In genomic region chr11:28756977-28757376, GRCh38 we compare ENCODE assay signal across 15 cellular contexts.
DNase-seq lines count a peak whose midpoint lies in the region; ATAC-seq, FAIRE-seq and TF ChIP-seq lines count a peak whose summit lies in the region.
"Had no signal": no experiment of that assay in that cellular context is flagged by ENCODE, and none has a peak within 500 bp of the region (broad histone marks: within the 10 kb centered on the region; RNA-seq: fewer than 3 reads in every experiment).

No MANE protein-coding gene starts in this region.

- CTCF ChIA-PET in A549 (lab: Yijun Ruan, JAX), result interaction anchor here (1.4 to 2.5 kb wide), 3 partner anchors 572 to 1058 kb away, joined by 3 to 7 read pairs (median 4); no protein-coding TSS in a partner anchor
- CTCF ChIA-PET in CD8-positive, alpha-beta memory T cell (lab: Charles Lee), result no interaction called here

- no peaks in the 10 kb centered on the region for H3K36me3 Mint-ChIP-seq in astrocyte (ENCODE audit: low read depth, unreplicated experiment)
- no peaks in the 10 kb centered on the region for H3K36me3 Mint-ChIP-seq in CD8-positive, alpha-beta memory T cell

- H3K27me3 ChIP-seq in astrocyte (ENCODE audit: insufficient read depth, low read length) (no peaks in the 10 kb centered on the region), hepatocyte (no peaks in the 10 kb centered on the region)
- no peaks in the 10 kb centered on the region for H3K27me3 ChIP-seq in CD8-positive, alpha-beta memory T cell (ENCODE audit: insufficient read depth, low read length, poor library complexity, severe bottlenecking)
- H3K27me3 ChIP-seq: sigmoid colon, testis had no signal

- H3K9ac ChIP-seq in astrocyte (ENCODE audit: low read length), result peak overlapping the region; percentile 60

- POLR2A ChIA-PET in A549 (lab: Yijun Ruan, JAX), result interaction anchor here (1.2 to 1.6 kb wide), 3 partner anchors 80 to 1057 kb away, joined by 3 to 7 read pairs (median 4); partner anchors contain the start of gene BDNF
- POLR2A ChIA-PET in CD8-positive, alpha-beta memory T cell (lab: Charles Lee), result no interaction called here

- FAIRE-seq in A549 (lab: Jason Lieb, UNC), result peak; percentile 98
- FAIRE-seq in astrocyte (lab: Jason Lieb, UNC), result peak; percentile 98
- FAIRE-seq: A204.1, endometrium had no signal

- H3K9me3 Mint-ChIP-seq in astrocyte (ENCODE audit: unreplicated experiment), result no peaks in the 10 kb centered on the region
- peaks cover 0 to 17% (median 9%) of the 10 kb centered on the region in 5 donors for H3K9me3 Mint-ChIP-seq in CD8-positive, alpha-beta memory T cell

- no peaks in the 10 kb centered on the region for H3K9me2 ChIP-seq in hepatocyte (replicated peaks; ENCODE audit: insufficient read depth)

- 0% methylated on average over 1 of the region's 1 CpG for WGBS in A549 (ENCODE audit: missing lambda C conversion rate)
- WGBS in hepatocyte (ENCODE audit: low lambda C conversion rate, missing lambda C conversion rate), result 44% methylated on average over 1 of the region's 1 CpG

- H4K20me1 ChIP-seq in astrocyte (ENCODE audit: insufficient read depth, low read length), result no peaks in the 10 kb centered on the region
- H4K20me1 ChIP-seq in hepatocyte (ENCODE audit: insufficient read depth, poor library complexity, severe bottlenecking), result no peaks in the 10 kb centered on the region

- H3K4me3 Mint-ChIP-seq in astrocyte (ENCODE audit: unreplicated experiment), result no peak overlapping the region
- no peak overlapping the region for H3K4me3 Mint-ChIP-seq in CD8-positive, alpha-beta memory T cell
- H3K4me3 Mint-ChIP-seq: immature natural killer cell had no signal

- TF ChIP-seq CTCF in A549 (IDR thresholded peaks at IDR 0.05) (no peak), astrocyte (IDR thresholded peaks at IDR 0.05; ENCODE audit: insufficient read depth, low read depth, low read length) (no peak), hepatocyte (IDR thresholded peaks at IDR 0.05; ENCODE audit: poor library complexity) (no peak)

- peak; percentile 30 to 31; a peak in 2 of 5 replicates for TF ChIP-seq RAD21 in A549 (conservative IDR thresholded peaks at IDR 0.05 in 1 of 2, IDR thresholded peaks at IDR 0.05 in 1 of 2)

- DNase-seq in A549 (ENCODE audit: low read depth in 1 of 2, low spot score in 1 of 2) (peak in 1 of 2 experiments; percentile 78), HK-2 (ENCODE audit: unreplicated experiment) (peak; percentile 20), astrocyte (ENCODE audit: low read depth) (peak; percentile 95), hepatocyte (ENCODE audit: low spot score) (no peak), SHP77 (lab: John Stamatoyannopoulos, UW) (no peak), NCI-H2227 treated with DMSO at 0.1 percent for 48 hours (lab: John Stamatoyannopoulos, UW) (no peak)
- no peak for DNase-seq in CD8-positive, alpha-beta memory T cell
- DNase-seq: amniotic stem cell, immature natural killer cell, sigmoid colon, testis had no signal

- ATAC-seq in A549 (peak; percentile 70 to 86), HG03159 (IDR thresholded peaks at IDR 0.05; ENCODE audit: unreplicated experiment) (no peak)

- peak overlapping the region; percentile 88 for H3K27ac Mint-ChIP-seq in astrocyte (ENCODE audit: unreplicated experiment)
- no peak overlapping the region for H3K27ac Mint-ChIP-seq in CD8-positive, alpha-beta memory T cell
- H3K27ac Mint-ChIP-seq: immature natural killer cell had no signal

- H3K4me3 ChIP-seq in A549 (peak overlapping the region; percentile 19; the same call in 1 of the 3 replicates), astrocyte (ENCODE audit: insufficient read depth, low read depth, low read length) (no peak overlapping the region), hepatocyte (no peak overlapping the region)
- H3K4me3 ChIP-seq in CD8-positive, alpha-beta memory T cell (ENCODE audit: low read length), result no peak overlapping the region
- H3K4me3 ChIP-seq: sigmoid colon, testis had no signal

- H3K9me3 ChIP-seq in A549 (peaks cover 8% of the 10 kb centered on the region; the same call in 1 of the 3 replicates), astrocyte (ENCODE audit: insufficient read depth, low read depth, low read length) (no peaks in the 10 kb centered on the region), hepatocyte (ENCODE audit: low read depth) (no peaks in the 10 kb centered on the region)
- H3K9me3 ChIP-seq in CD8-positive, alpha-beta memory T cell (ENCODE audit: low read length), result no peaks in the 10 kb centered on the region
- H3K9me3 ChIP-seq: sigmoid colon, testis had no signal

- H3K79me2 ChIP-seq in astrocyte (ENCODE audit: insufficient read depth, low read length) (no peaks in the 10 kb centered on the region), hepatocyte (no peaks in the 10 kb centered on the region)

- H3K4me2 ChIP-seq in A549 (peak overlapping the region; percentile 73), astrocyte (ENCODE audit: low read length) (peak overlapping the region; percentile 62), hepatocyte (peak overlapping the region; percentile 6)

- H2AFZ ChIP-seq in astrocyte (ENCODE audit: low read depth, low read length) (no peak overlapping the region), hepatocyte (no peak overlapping the region)

- peak in 1 of 2 experiments; percentile 62; a peak in 1 of 5 replicates for TF ChIP-seq EP300 in A549 (IDR thresholded peaks at IDR 0.05)

- H3K36me3 ChIP-seq in astrocyte (ENCODE audit: insufficient read depth, low read length) (no peaks in the 10 kb centered on the region), hepatocyte (replicated peaks; ENCODE audit: insufficient read depth, low read depth) (no peaks in the 10 kb centered on the region)
- H3K36me3 ChIP-seq in CD8-positive, alpha-beta memory T cell (ENCODE audit: insufficient read depth, low read length), result no peaks in the 10 kb centered on the region
- H3K36me3 ChIP-seq: sigmoid colon had no signal

- no peak for TF ChIP-seq POLR2A in A549 (IDR thresholded peaks at IDR 0.05; ENCODE audit: low read length)

- no peaks in the 10 kb centered on the region for H3K27me3 Mint-ChIP-seq in astrocyte (ENCODE audit: low read depth, unreplicated experiment)
- no peaks in the 10 kb centered on the region for H3K27me3 Mint-ChIP-seq in CD8-positive, alpha-beta memory T cell

- H3K27ac ChIP-seq in A549 (peak overlapping the region; percentile 83 to 88), astrocyte (ENCODE audit: low read depth, low read length) (peak overlapping the region; percentile 89), hepatocyte (peak overlapping the region; percentile 19)
- no peak overlapping the region for H3K27ac ChIP-seq in CD8-positive, alpha-beta memory T cell (ENCODE audit: low read depth, low read length)
- H3K27ac ChIP-seq: testis, VCaP had no signal

- H3K4me1 Mint-ChIP-seq in astrocyte (ENCODE audit: low read depth, unreplicated experiment), result peaks cover 31% of the 10 kb centered on the region
- H3K4me1 Mint-ChIP-seq in CD8-positive, alpha-beta memory T cell, result no peaks in the 10 kb centered on the region
- H3K4me1 Mint-ChIP-seq: immature natural killer cell had no signal

- H3K4me1 ChIP-seq in A549 (peaks cover 35% of the 10 kb centered on the region), astrocyte (ENCODE audit: insufficient read depth, low read length) (peaks cover 47% of the 10 kb centered on the region), hepatocyte (ENCODE audit: insufficient read depth) (peaks cover 3% of the 10 kb centered on the region)
- no peaks in the 10 kb centered on the region for H3K4me1 ChIP-seq in CD8-positive, alpha-beta memory T cell (ENCODE audit: insufficient read depth, low read length)
- H3K4me1 ChIP-seq: testis had no signal

TF ChIP-seq in A549, 52 proteins besides CTCF, POLR2A, EP300 and RAD21 (continues in another document):
- no peak for TF ChIP-seq KDM1A (IDR thresholded peaks at IDR 0.05; ENCODE audit: low read depth)
- peak; percentile 84; the same call in 1 of the 2 replicates for TF ChIP-seq GATA3 (IDR thresholded peaks at IDR 0.05; ENCODE audit: borderline replicate concordance)
- TF ChIP-seq FOSL2 (IDR thresholded peaks at IDR 0.05), result no peak
- peak; percentile 57 for TF ChIP-seq FOSL2 (CRISPR knock-in tag; IDR thresholded peaks at IDR 0.05)
- no peak for TF ChIP-seq ELK1 (IDR thresholded peaks at IDR 0.05; ENCODE audit: low read depth, low read length)
- 0 out of 2 replicates have a peak, but pooled peaks have one; percentile 59 for TF ChIP-seq RARB (CRISPR knock-in tag; IDR thresholded peaks at IDR 0.05)
- no peak for TF ChIP-seq MAZ (IDR thresholded peaks at IDR 0.05; ENCODE audit: borderline replicate concordance, low read depth, low read length)
- peak in 1 of 2 experiments; percentile 26; a peak in 1 of 5 replicates for TF ChIP-seq JUN (IDR thresholded peaks at IDR 0.05)
- TF ChIP-seq ZFP36 (IDR thresholded peaks at IDR 0.05; ENCODE audit: borderline replicate concordance, partially characterized antibody), result no peak
- no peak for TF ChIP-seq POLR2AphosphoS2 (conservative IDR thresholded peaks at IDR 0.05; ENCODE audit: low read length)
- TF ChIP-seq CEBPB (IDR thresholded peaks at IDR 0.05), result peak in 1 of 2 experiments; percentile 42; a peak in 1 of 4 replicates
- TF ChIP-seq ZSCAN20 (CRISPR knock-in tag; IDR thresholded peaks at IDR 0.05), result no peak
- no peak for TF ChIP-seq ZC3H11A (IDR thresholded peaks at IDR 0.05)
- TF ChIP-seq NR3C1 (IDR thresholded peaks at IDR 0.05), result no peak
- TF ChIP-seq HDAC2 (IDR thresholded peaks at IDR 0.05), result no peak
- no peak for TF ChIP-seq HOXB5 (CRISPR knock-in tag; IDR thresholded peaks at IDR 0.05)
- TF ChIP-seq JUNB (IDR thresholded peaks at IDR 0.05), result peak; percentile 51; the same call in 1 of the 2 replicates
- no peak for TF ChIP-seq ZNF302 (CRISPR knock-in tag; IDR thresholded peaks at IDR 0.05)
- no peak for TF ChIP-seq USF2 (IDR thresholded peaks at IDR 0.05)
- no peak for TF ChIP-seq CBX2 (IDR thresholded peaks at IDR 0.05; ENCODE audit: borderline replicate concordance, low read depth)

Comparison
In these comparisons a context has a peak if more than half of its experiments do, and no peak if none do; other contexts are left out.
1. DNase-seq: peak in HK-2 (single experiment) and astrocyte (single experiment); none in hepatocyte (single experiment), SHP77 (0 of 2), CD8-positive, alpha-beta memory T cell (0 of 5) and NCI-H2227 treated with DMSO at 0.1 percent for 48 hours (single experiment).
2. H3K4me2 ChIP-seq: peak in every context shown above with its lines; median percentile 73 in A549; 62 in astrocyte; 6 in hepatocyte.